Comparison of ENCODE assay signal across 16 cellular contexts in genomic region chr10:11845113-11845512, GRCh38. TPM values are rescaled to one million over a fixed set of nuclear protein-coding genes. Genes with fewer than 3 reads are reported as not detected.
DNase-seq lines count a peak whose midpoint lies in the region; ATAC-seq and TF ChIP-seq lines count a peak whose summit lies in the region.
"Had no signal": no experiment of that assay in that cellular context is flagged by ENCODE, and none has a peak within 500 bp of the region (broad histone marks: within the 10 kb centered on the region; RNA-seq: fewer than 3 reads in every experiment).

No MANE protein-coding gene starts in this region.

- no peak overlapping the region for H3K27ac Mint-ChIP-seq in activated naive CD4-positive, alpha-beta T cell treated with anti-CD3 and anti-CD28 coated beads, Interleukin-2, amount 50 U/mL, for 24 hours
- H3K27ac Mint-ChIP-seq in activated naive CD4-positive, alpha-beta T cell treated with anti-CD3 and anti-CD28 coated beads, Interleukin-2, amount 50 U/mL, for 72 hours = no peak overlapping the region
- H3K27ac Mint-ChIP-seq in Caco-2 (ENCODE audit: unreplicated experiment) = peak overlapping the region; percentile 91
- peak overlapping the region; percentile 43 for H3K27ac Mint-ChIP-seq in nephron progenitor cell
- H3K27ac Mint-ChIP-seq: GM23338 had no signal

- H3K9me3 Mint-ChIP-seq in activated naive CD4-positive, alpha-beta T cell treated with anti-CD3 and anti-CD28 coated beads, Interleukin-2, amount 50 U/mL, for 24 hours = no peaks in the 10 kb centered on the region
- H3K9me3 Mint-ChIP-seq in activated naive CD4-positive, alpha-beta T cell treated with anti-CD3 and anti-CD28 coated beads, Interleukin-2, amount 50 U/mL, for 72 hours = no peaks in the 10 kb centered on the region
- H3K9me3 Mint-ChIP-seq in Caco-2 (ENCODE audit: unreplicated experiment) (peaks cover 6% of the 10 kb centered on the region), nephron progenitor cell (no peaks in the 10 kb centered on the region)
- H3K9me3 Mint-ChIP-seq: GM23338 had no signal

- H3K4me3 Mint-ChIP-seq in activated naive CD4-positive, alpha-beta T cell treated with anti-CD3 and anti-CD28 coated beads, Interleukin-2, amount 50 U/mL, for 24 hours = peak overlapping the region; percentile 34
- no peak overlapping the region for H3K4me3 Mint-ChIP-seq in Caco-2 (ENCODE audit: unreplicated experiment)
- H3K4me3 Mint-ChIP-seq in nephron progenitor cell = no peak overlapping the region
- H3K4me3 Mint-ChIP-seq: GM23338 had no signal

- 84% methylated on average over 7 of the region's 7 CpGs for WGBS in right lobe of liver (ENCODE audit: insufficient coverage, low coverage, low lambda C conversion rate, missing lambda C conversion rate)

- peaks cover 21% of the 10 kb centered on the region for H3K4me1 Mint-ChIP-seq in activated naive CD4-positive, alpha-beta T cell treated with anti-CD3 and anti-CD28 coated beads, Interleukin-2, amount 50 U/mL, for 24 hours
- H3K4me1 Mint-ChIP-seq in Caco-2 (ENCODE audit: low read depth, unreplicated experiment) = peaks cover 69% of the 10 kb centered on the region
- peaks cover 30% of the 10 kb centered on the region for H3K4me1 Mint-ChIP-seq in nephron progenitor cell
- H3K4me1 Mint-ChIP-seq: GM23338 had no signal

- POLR2A ChIA-PET in Caco-2 (lab: Charles Lee) = interaction anchor here (0.9 kb wide), 1 partner anchor 50 kb away, joined by 3 read pairs; no protein-coding TSS in a partner anchor

- CTCF ChIA-PET in Caco-2 (lab: Charles Lee) = no interaction called here

- TF ChIP-seq POLR2A in right lobe of liver (IDR thresholded peaks at IDR 0.05) = no peak

- H3K27me3 Mint-ChIP-seq in activated naive CD4-positive, alpha-beta T cell treated with anti-CD3 and anti-CD28 coated beads, Interleukin-2, amount 50 U/mL, for 24 hours = peaks cover 5% of the 10 kb centered on the region
- H3K27me3 Mint-ChIP-seq in Caco-2 (ENCODE audit: insufficient read depth, unreplicated experiment) = peaks cover 2% of the 10 kb centered on the region
- H3K27me3 Mint-ChIP-seq in nephron progenitor cell (ENCODE audit: low read depth, poor library complexity) = peaks cover 4% of the 10 kb centered on the region

- no peak for ATAC-seq in activated naive CD4-positive, alpha-beta T cell treated with anti-CD3 and anti-CD28 coated beads, Interleukin-2, amount 50 U/mL, for 72 hours
- ATAC-seq in right lobe of liver = no peak
- ATAC-seq: GM23338 had no signal

- intact Hi-C loops in Caco-2 (cut with micrococcal nuclease; ENCODE audit: unreplicated experiment) = no loop called here
- intact Hi-C loops in right lobe of liver (cut with DNase I) = no loop called here

- H3K9me3 ChIP-seq in Caco-2 (no peaks in the 10 kb centered on the region), right lobe of liver (no peaks in the 10 kb centered on the region)
- H3K9me3 ChIP-seq: BLaER1 had no signal

- DNase-seq in activated naive CD4-positive, alpha-beta T cell treated with anti-CD3 and anti-CD28 coated beads, Interleukin-2, amount 50 U/mL, for 72 hours (ENCODE audit: low spot score in 2 of 2) = no peak
- DNase-seq in Caco-2 (no peak), right lobe of liver (no peak), nephron progenitor cell (no peak), Kasumi-1 (lab: John Stamatoyannopoulos, UW) (no peak)
- DNase-seq in activated CD4-positive, alpha-beta T cell treated with anti-CD3 and anti-CD28 coated beads for 48 hours = no peak
- DNase-seq: 8988T, AML-193, Calu3, DMS 273 treated with DMSO at 0.1 percent for 48 hours, DMS79 treated with DMSO at 0.1 percent for 48 hours, GDM1, H7 had no signal

- TF ChIP-seq CTCF in Caco-2 (IDR thresholded peaks at IDR 0.05; ENCODE audit: insufficient read depth in 1 of 2, low read depth in 1 of 2, low read length in 1 of 2, severe bottlenecking in 1 of 2, unreplicated experiment in 1 of 2) (no peak), right lobe of liver (IDR thresholded peaks at IDR 0.05) (no peak), nephron progenitor cell (IDR thresholded peaks at IDR 0.05) (no peak)

- H3K27me3 ChIP-seq in Caco-2 (replicated peaks; ENCODE audit: control insufficient read depth, insufficient read depth, low read length) = no peaks in the 10 kb centered on the region
- no peaks in the 10 kb centered on the region for H3K27me3 ChIP-seq in right lobe of liver
- H3K27me3 ChIP-seq: BLaER1 had no signal

- peaks cover 75% of the 10 kb centered on the region for H3K4me1 ChIP-seq in Caco-2
- peaks cover 0 to 38% (median 17%) of the 10 kb centered on the region in 4 donors for H3K4me1 ChIP-seq in right lobe of liver

- no peaks in the 10 kb centered on the region for H3K36me3 Mint-ChIP-seq in activated naive CD4-positive, alpha-beta T cell treated with anti-CD3 and anti-CD28 coated beads, Interleukin-2, amount 50 U/mL, for 24 hours
- H3K36me3 Mint-ChIP-seq in activated naive CD4-positive, alpha-beta T cell treated with anti-CD3 and anti-CD28 coated beads, Interleukin-2, amount 50 U/mL, for 72 hours = no peaks in the 10 kb centered on the region
- H3K36me3 Mint-ChIP-seq in Caco-2 (ENCODE audit: insufficient read depth, unreplicated experiment) (peaks cover 92% of the 10 kb centered on the region), nephron progenitor cell (ENCODE audit: low read depth) (no peaks in the 10 kb centered on the region)

- peak overlapping the region in 2 of 3 donors; percentile 76 to 80 for H3K27ac ChIP-seq in right lobe of liver
- H3K27ac ChIP-seq: BLaER1 had no signal

- peaks cover 1% of the 10 kb centered on the region for H3K36me3 ChIP-seq in Caco-2 (ENCODE audit: control insufficient read depth, insufficient read depth, low read length)
- H3K36me3 ChIP-seq in right lobe of liver = peaks cover 0 to 12% (median 1%) of the 10 kb centered on the region in 4 donors

- H3K4me3 ChIP-seq in Caco-2 (ENCODE audit: low read depth, low read length) (no peak overlapping the region), right lobe of liver (no peak overlapping the region)
- H3K4me3 ChIP-seq: BLaER1, GM23338 had no signal

- no TSS peak for BruUV-seq in Caco-2 (replicated peaks; lab: Mats Ljungman, UMichigan)

RNA-seq across cellular contexts. Expression of gene PROSER2, which starts 22.0 kb away (rescaled TPM):
- 1 to 10 TPM in 1 of 2 donors, under 1 TPM in 1; 0.55 to 1.2 TPM for total RNA-seq in activated naive CD4-positive, alpha-beta T cell treated with anti-CD3 and anti-CD28 coated beads, Interleukin-2, amount 50 U/mL, for 72 hours
- total RNA-seq in Caco-2 (2022) (123 and 134 TPM in 2 replicates), right lobe of liver (10 to 100 TPM; 24.5 to 65.9 (median 26.8) TPM)

Comparison
In these comparisons a context has a peak if more than half of its experiments do, and no peak if none do; other contexts are left out.
1. H3K27ac Mint-ChIP-seq: peak in Caco-2 (single experiment) and nephron progenitor cell (single experiment); none in activated naive CD4-positive, alpha-beta T cell treated with anti-CD3 and anti-CD28 coated beads, Interleukin-2, amount 50 U/mL, for 24 hours (single experiment) and activated naive CD4-positive, alpha-beta T cell treated with anti-CD3 and anti-CD28 coated beads, Interleukin-2, amount 50 U/mL, for 72 hours (0 of 2).
2. RNA of gene PROSER2, which starts 22.0 kb away (total RNA-seq): 123 to 134 TPM in Caco-2 and 24.5 to 65.9 TPM in right lobe of liver; 0.55 to 1.2 TPM in activated naive CD4-positive, alpha-beta T cell treated with anti-CD3 and anti-CD28 coated beads, Interleukin-2, amount 50 U/mL, for 72 hours; every median in the first group is over 10 times any median in the second.